Comparison of ENCODE assay signal across 8 cellular contexts in the genomic region with DNA sequence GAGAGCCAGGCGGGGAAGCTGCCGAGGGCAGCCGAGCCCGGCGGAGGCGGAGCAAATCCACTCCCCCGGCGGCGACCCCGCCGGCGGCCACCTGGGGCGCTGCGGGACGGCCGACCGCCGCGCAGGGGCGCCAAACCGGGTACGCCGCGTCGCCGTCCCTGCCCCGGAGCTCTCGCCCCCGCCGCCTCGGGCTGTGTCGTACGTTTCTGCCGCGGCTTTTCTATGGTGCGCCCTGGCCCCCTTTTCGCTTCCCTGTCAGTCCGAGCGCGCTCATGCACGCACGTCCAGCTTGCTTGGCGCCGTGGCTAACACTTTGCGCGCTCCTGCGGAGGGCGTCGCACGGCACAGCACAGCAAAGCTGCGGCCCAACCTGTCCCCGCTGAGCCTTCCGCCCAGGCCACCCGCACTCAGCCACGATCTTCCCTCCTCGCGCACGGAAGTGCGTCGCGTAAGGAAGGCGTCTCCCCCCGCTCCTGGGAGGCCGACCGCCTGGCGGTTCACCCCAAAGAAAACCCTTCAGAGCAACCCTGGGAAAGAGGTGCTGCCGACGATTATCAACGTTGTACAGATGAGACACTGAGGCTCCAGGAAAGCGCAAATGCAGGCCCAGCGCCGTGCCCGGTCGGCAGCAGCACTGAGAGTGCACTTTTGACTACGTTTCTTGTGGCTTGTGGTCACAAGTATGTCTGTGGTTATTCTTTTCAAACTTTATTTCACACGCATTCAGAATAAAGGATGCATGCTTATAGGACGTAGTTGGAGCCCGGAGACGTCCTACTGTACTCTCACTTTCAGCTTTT. TPM values are rescaled to one million over a fixed set of nuclear protein-coding genes. Genes with fewer than 3 reads are reported as not detected.
A peak's percentile ranks its signal among the peaks of the same experiment; 100 is the strongest.
DNase-seq lines count a peak whose midpoint lies in the region; ATAC-seq and TF ChIP-seq lines count a peak whose summit lies in the region.

A gene (minus strand): TSS at position 48 of the 800 bp plus-strand sequence. CDS start 1,857 bp downstream, outside the sequence.

- DNase-seq in BE2C, result peak; percentile 97
- peak; percentile 89 for DNase-seq in NCI-H460 (ENCODE audit: extremely low read depth, low read depth)
- peak; percentile 79 to 87 for DNase-seq in activated CD4-positive, alpha-beta T cell treated with anti-CD3 and anti-CD28 coated beads for 24 hours (ENCODE audit: low read depth in 2 of 2)
- DNase-seq in choroid plexus epithelial cell (ENCODE audit: low read depth), result peak; percentile 93
- DNase-seq in left colon, result peak; percentile 77 to 93
- DNase-seq in stimulated activated CD4-positive, alpha-beta T cell treated with anti-CD3 and anti-CD28 coated beads, Interleukin-1b, Interleukin-23, amount 100 ng/mL, for 48 hours, result peak; percentile 88

- TF ChIP-seq CTCF in BE2C (IDR thresholded peaks at IDR 0.05; ENCODE audit: low read depth, low read length) (peak; percentile 18; the same call in 1 of the 2 replicates), choroid plexus epithelial cell (conservative IDR thresholded peaks at IDR 0.05; ENCODE audit: low read depth, low read length) (peak; percentile 35)

- TF ChIP-seq POLR2A in GM19099 (IDR thresholded peaks at IDR 0.05; ENCODE audit: extremely low read depth, insufficient read length, low read depth), result peak; percentile 74

- H3K36me3 ChIP-seq in BE2C, result peaks cover 16% of the 10 kb centered on the region

- H3K4me3 ChIP-seq in BE2C (ENCODE audit: low read depth, low read length) (peak within 1 kb of the TSS; percentile 82), choroid plexus epithelial cell (ENCODE audit: low read depth, low read length) (peak within 1 kb of the TSS; percentile 83)

- H3K9me3 ChIP-seq in BE2C, result no peaks in the 10 kb centered on the region

- ATAC-seq in HG03378 (IDR thresholded peaks at IDR 0.05; ENCODE audit: unreplicated experiment) (peak; percentile 68), left colon (peak; percentile 85)

- H3K27me3 ChIP-seq in BE2C, result no peaks in the 10 kb centered on the region

- intact Hi-C loops in left colon (cut with DNase I, micrococcal nuclease), result no loop called here

- H3K4me1 ChIP-seq in BE2C, result no peaks in the 10 kb centered on the region

RNA-seq across cellular contexts. Expression of the gene that starts here (rescaled TPM):
- polyA plus RNA-seq in BE2C (2012; ENCODE audit: insufficient read depth, insufficient read length, low read depth), result 52.8 TPM
- total RNA-seq in NCI-H460 (2014; rRNA removed; shearing (Covaris generic)), result 143 and 177 TPM in 2 replicates
- 103 and 114 TPM in 2 replicates for polyA plus RNA-seq in NCI-H460 (2014; cell fraction: nucleus; rRNA removed)
- total RNA-seq in left colon, result 100 to 1,000 TPM; 129 to 142 TPM

Comparison
In these comparisons a context has a peak if more than half of its experiments do, and no peak if none do; other contexts are left out.
1. Peak in every context shown above with its lines: DNase-seq, ATAC-seq and H3K4me3 ChIP-seq.